ENCODE assay signal across 9 cellular contexts in the genomic region with DNA sequence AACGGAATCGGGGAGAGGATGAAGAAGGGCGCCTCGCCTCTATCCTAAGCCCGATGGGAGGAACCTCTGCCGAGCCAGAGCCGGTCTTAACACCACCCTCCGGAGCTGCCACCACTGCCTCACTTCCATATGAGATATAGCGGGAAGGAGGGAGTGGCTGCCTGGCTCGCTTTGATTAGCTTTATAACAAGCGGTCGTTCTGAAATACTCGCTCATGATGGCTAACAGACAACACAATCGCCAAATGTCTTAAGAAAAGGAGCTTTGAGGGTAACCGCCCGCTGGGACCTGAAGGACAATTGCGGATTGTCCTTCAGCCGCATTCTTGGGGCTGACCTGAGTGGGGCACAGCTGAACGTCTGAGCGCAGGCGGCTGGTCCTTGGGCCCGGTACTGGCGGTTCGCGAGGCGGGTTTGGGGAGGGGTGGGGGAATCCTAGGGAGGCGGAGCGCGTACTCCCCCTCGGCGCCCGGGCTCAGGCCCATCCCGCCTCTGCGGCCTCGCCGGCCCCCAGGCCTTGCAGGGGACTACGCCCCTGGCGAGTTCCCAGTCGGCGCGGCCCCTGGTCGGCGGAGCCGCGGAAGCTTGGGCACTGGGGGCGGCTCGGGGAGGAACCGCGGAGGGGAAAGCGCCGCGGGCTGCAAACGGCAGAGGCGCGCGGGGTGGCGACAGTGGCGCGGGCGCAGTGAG. TPM values are rescaled to one million over a fixed set of nuclear protein-coding genes. Genes with fewer than 3 reads are reported as not detected.
DNase-seq lines count a peak whose midpoint lies in the region; ATAC-seq and TF ChIP-seq lines count a peak whose summit lies in the region.
"Had no signal": no experiment of that assay in that cellular context is flagged by ENCODE, and none has a peak within 500 bp of the region (broad histone marks: within the 10 kb centered on the region; RNA-seq: fewer than 3 reads in every experiment).

A gene with protein sequence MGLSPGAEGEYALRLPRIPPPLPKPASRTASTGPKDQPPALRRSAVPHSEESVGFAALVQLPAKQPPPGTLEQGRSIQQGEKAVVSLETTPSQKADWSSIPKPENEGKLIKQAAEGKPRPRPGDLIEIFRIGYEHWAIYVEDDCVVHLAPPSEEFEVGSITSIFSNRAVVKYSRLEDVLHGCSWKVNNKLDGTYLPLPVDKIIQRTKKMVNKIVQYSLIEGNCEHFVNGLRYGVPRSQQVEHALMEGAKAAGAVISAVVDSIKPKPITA (minus strand): TSS at position 617 of the 689 bp plus-strand sequence. CDS start 133 bp downstream, at position 484.

- no peak for ATAC-seq in gastrocnemius medialis
- ATAC-seq in GM21717 (IDR thresholded peaks at IDR 0.05; ENCODE audit: unreplicated experiment), result no peak
- ATAC-seq in GM19023 (IDR thresholded peaks at IDR 0.05; ENCODE audit: unreplicated experiment), result no peak

- no peaks in the 10 kb centered on the region for H3K27me3 ChIP-seq in ascending aorta
- no peaks in the 10 kb centered on the region for H3K27me3 ChIP-seq in iPS-15b (ENCODE audit: control insufficient read depth, insufficient read depth, low read length)
- peaks cover 8 to 28% (median 13%) of the 10 kb centered on the region in 3 donors for H3K27me3 ChIP-seq in gastrocnemius medialis

- DNase-seq in M059J (ENCODE audit: low read depth) (peak; percentile 32), ascending aorta (ENCODE audit: low spot score in 2 of 2) (no peak), gastrocnemius medialis (no peak), NCI-H82 treated with DMSO at 0.1 percent for 48 hours (lab: John Stamatoyannopoulos, UW; ENCODE audit: unreplicated experiment) (no peak), pons (ENCODE audit: low spot score) (no peak)

- H3K9me3 ChIP-seq in ascending aorta (peaks cover 0 to 2% of the 10 kb centered on the region in 2 donors), iPS-15b (ENCODE audit: control insufficient read depth, insufficient read depth, low read length) (peaks cover 4% of the 10 kb centered on the region), gastrocnemius medialis (peaks cover 0 to 3% (median under 1%) of the 10 kb centered on the region in 3 donors)

- in situ Hi-C loops in gastrocnemius medialis (cut with MboI; ENCODE audit: low sequenced_read_pairs in 4 of 4), result no loop called here

- no peaks in the 10 kb centered on the region for H3K36me3 ChIP-seq in ascending aorta
- no peaks in the 10 kb centered on the region for H3K36me3 ChIP-seq in iPS-15b (ENCODE audit: control insufficient read depth, insufficient read depth, low read length)
- H3K36me3 ChIP-seq in gastrocnemius medialis, result no peaks in the 10 kb centered on the region

- intact Hi-C loops in ascending aorta (cut with DNase I) (no loop called here), gastrocnemius medialis (cut with DNase I; ENCODE audit: low total_unique reads) (no loop called here)

- H3K9ac ChIP-seq in iPS-15b (ENCODE audit: low read depth, low read length), result peak within 1 kb of the TSS; percentile 86

- TF ChIP-seq CTCF in ascending aorta (IDR thresholded peaks at IDR 0.05), result no peak
- TF ChIP-seq CTCF in gastrocnemius medialis (IDR thresholded peaks at IDR 0.05 in 4 of 5, conservative IDR thresholded peaks at IDR 0.05 in 1 of 5), result no peak

- H3K4me1 ChIP-seq in ascending aorta (peaks cover 0 to 10% of the 10 kb centered on the region in 2 donors), iPS-15b (ENCODE audit: control insufficient read depth, insufficient read depth, low read length) (peaks cover 14% of the 10 kb centered on the region), gastrocnemius medialis (peaks cover 0 to 7% of the 10 kb centered on the region in 2 donors)

- H3K4me3 ChIP-seq in ascending aorta, result peak within 1 kb of the TSS; percentile 64 to 66
- peak within 1 kb of the TSS; percentile 70 for H3K4me3 ChIP-seq in iPS-15b (ENCODE audit: low read depth, low read length)
- peak within 1 kb of the TSS; percentile 43 to 58 (median 53) for H3K4me3 ChIP-seq in gastrocnemius medialis

- TF ChIP-seq POLR2A in gastrocnemius medialis (IDR thresholded peaks at IDR 0.05), result no peak

- H3K27ac ChIP-seq in ascending aorta (peak within 1 kb of the TSS; percentile 48 to 62), gastrocnemius medialis (peak within 1 kb of the TSS in 1 of 4 donors; percentile 43)

RNA-seq across cellular contexts. Expression of the gene that starts here (rescaled TPM):
- total RNA-seq in M059J (2014; rRNA removed; shearing (Covaris generic)), result not detected in 2 replicates
- total RNA-seq in ascending aorta, result 0.21 TPM
- total RNA-seq in gastrocnemius medialis, result under 1 TPM in 1 of 4 donors, not detected in 3; 0.18 TPM
- total RNA-seq: HT1080 had no signal

Comparison
In these comparisons a context has a peak if more than half of its experiments do, and no peak if none do; other contexts are left out.
1. Peak in DNase-seq in M059J; RNA of the gene not detected or under 1 TPM.